Comparison of ENCODE assay signal across 1 cellular context in genomic region chr1:40049745-40050144, GRCh38.
TF ChIP-seq lines count a peak whose summit lies in the region.

No MANE protein-coding gene starts in this region.

TF ChIP-seq in HepG2, 621 proteins besides CTCF, POLR2A, EP300 and RAD21:
- no peak for TF ChIP-seq NPAS2 (CRISPR knock-in tag; IDR thresholded peaks at IDR 0.05; ENCODE audit: borderline replicate concordance)
- TF ChIP-seq MEIS2 (CRISPR knock-in tag; IDR thresholded peaks at IDR 0.05): no peak
- no peak for TF ChIP-seq CREB3 (CRISPR knock-in tag; IDR thresholded peaks at IDR 0.05)
- no peak for TF ChIP-seq HIVEP1 (CRISPR knock-in tag; IDR thresholded peaks at IDR 0.05)
- TF ChIP-seq, protein P1, sequence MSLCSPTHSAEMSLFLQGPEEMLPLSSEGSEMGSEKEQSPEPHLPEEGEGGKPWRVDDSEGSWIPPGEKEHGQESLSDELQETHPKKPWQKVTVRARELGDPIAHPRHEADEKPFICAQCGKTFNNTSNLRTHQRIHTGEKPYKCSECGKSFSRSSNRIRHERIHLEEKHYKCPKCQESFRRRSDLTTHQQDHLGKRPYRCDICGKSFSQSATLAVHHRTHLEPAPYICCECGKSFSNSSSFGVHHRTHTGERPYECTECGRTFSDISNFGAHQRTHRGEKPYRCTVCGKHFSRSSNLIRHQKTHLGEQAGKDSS (CRISPR knock-in tag; IDR thresholded peaks at IDR 0.05; ENCODE audit: borderline replicate concordance, low read depth): no peak
- no peak for TF ChIP-seq FUBP1 (CRISPR knock-in tag; IDR thresholded peaks at IDR 0.05; ENCODE audit: borderline replicate concordance)
- TF ChIP-seq, protein P2, sequence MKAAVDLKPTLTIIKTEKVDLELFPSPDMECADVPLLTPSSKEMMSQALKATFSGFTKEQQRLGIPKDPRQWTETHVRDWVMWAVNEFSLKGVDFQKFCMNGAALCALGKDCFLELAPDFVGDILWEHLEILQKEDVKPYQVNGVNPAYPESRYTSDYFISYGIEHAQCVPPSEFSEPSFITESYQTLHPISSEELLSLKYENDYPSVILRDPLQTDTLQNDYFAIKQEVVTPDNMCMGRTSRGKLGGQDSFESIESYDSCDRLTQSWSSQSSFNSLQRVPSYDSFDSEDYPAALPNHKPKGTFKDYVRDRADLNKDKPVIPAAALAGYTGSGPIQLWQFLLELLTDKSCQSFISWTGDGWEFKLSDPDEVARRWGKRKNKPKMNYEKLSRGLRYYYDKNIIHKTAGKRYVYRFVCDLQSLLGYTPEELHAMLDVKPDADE (CRISPR knock-in tag; IDR thresholded peaks at IDR 0.05): no peak
